In genomic region chr17:78315355-78316114, GRCh38 we compare ENCODE assay signal across 8 cellular contexts. TPM values are rescaled to one million over a fixed set of nuclear protein-coding genes. Genes with fewer than 3 reads are reported as not detected.
DNase-seq lines count a peak whose midpoint lies in the region; ATAC-seq and TF ChIP-seq lines count a peak whose summit lies in the region.

No MANE protein-coding gene starts in this region.

- H3K4me1 ChIP-seq in HUES64 (ENCODE audit: insufficient read depth, low read length) (peaks cover 34% of the 10 kb centered on the region), esophagus (ENCODE audit: control insufficient read depth in 2 of 2, insufficient read depth in 2 of 2, low read length in 1 of 2) (peaks cover 14 to 32% of the 10 kb centered on the region in 2 donors), thymus (ENCODE audit: control insufficient read depth, insufficient read depth, low read length) (peaks cover 18% of the 10 kb centered on the region)

- peak; percentile 83 for DNase-seq in AG10803 (ENCODE audit: low read depth)
- DNase-seq in activated CD8-positive, alpha-beta memory T cell treated with anti-CD3 and anti-CD28 coated beads, Interleukin-2, amount 50 U/mL, for 24 hours (ENCODE audit: extremely low read depth): peak; percentile 15
- no peak for DNase-seq in nephron progenitor cell
- no peak for DNase-seq in inferior parietal cortex (ENCODE audit: extremely low spot score)

- no peaks in the 10 kb centered on the region for H3K9me3 Mint-ChIP-seq in nephron progenitor cell

- H3K9me3 ChIP-seq in HUES64 (ENCODE audit: insufficient read depth, low read depth, low read length) (no peaks in the 10 kb centered on the region), esophagus (ENCODE audit: control insufficient read depth in 2 of 2, insufficient read depth in 1 of 2, low read depth in 1 of 2, low read length in 1 of 2) (no peaks in the 10 kb centered on the region), thymus (ENCODE audit: control insufficient read depth) (no peaks in the 10 kb centered on the region)

- TF ChIP-seq CTCF in AG10803 (conservative IDR thresholded peaks at IDR 0.05; ENCODE audit: low read length): peak; percentile 12; the same call in 1 of the 2 replicates
- no peak for TF ChIP-seq CTCF in nephron progenitor cell (IDR thresholded peaks at IDR 0.05)

- no peaks in the 10 kb centered on the region for H3K36me3 Mint-ChIP-seq in nephron progenitor cell (ENCODE audit: low read depth)

- no peak for ATAC-seq in GM21619 (IDR thresholded peaks at IDR 0.05; ENCODE audit: unreplicated experiment)

- peaks cover 4% of the 10 kb centered on the region; the same call in 1 of the 2 replicates for H3K27me3 ChIP-seq in HUES64 (ENCODE audit: insufficient read depth, low read length)
- no peaks in the 10 kb centered on the region for H3K27me3 ChIP-seq in esophagus (ENCODE audit: control insufficient read depth in 1 of 2, insufficient read depth in 2 of 2, low read length in 2 of 2)
- peaks cover 11% of the 10 kb centered on the region for H3K27me3 ChIP-seq in thymus (ENCODE audit: control insufficient read depth, insufficient read depth)

- WGBS in HUES64: 14% methylated on average over 12 of the region's 12 CpGs
- WGBS in esophagus, 2 donors: 6 to 21% methylated on average over 12 of the region's 12 CpGs
- 31% methylated on average over 12 of the region's 12 CpGs for WGBS in thymus

- H3K27ac ChIP-seq in HUES64 (ENCODE audit: low read depth, low read length): peak overlapping the region; percentile 77
- peak overlapping the region; percentile 83 to 92 for H3K27ac ChIP-seq in esophagus (ENCODE audit: low read depth in 2 of 2, low read length in 1 of 2)
- H3K27ac ChIP-seq in thymus (ENCODE audit: low read depth): peak overlapping the region; percentile 80

- H3K4me3 Mint-ChIP-seq in nephron progenitor cell: peak overlapping the region; percentile 62

- H3K4me3 ChIP-seq in AG10803 (ENCODE audit: low read length) (peak overlapping the region; percentile 47), HUES64 (ENCODE audit: low read length) (peak overlapping the region; percentile 20; the same call in 1 of the 2 replicates), esophagus (ENCODE audit: low read depth in 1 of 2, low read length in 2 of 2) (no peak overlapping the region), thymus (ENCODE audit: low read length) (no peak overlapping the region)

- H3K36me3 ChIP-seq in HUES64 (ENCODE audit: insufficient read depth, low read length): no peaks in the 10 kb centered on the region
- no peaks in the 10 kb centered on the region for H3K36me3 ChIP-seq in esophagus (ENCODE audit: control insufficient read depth in 2 of 2, insufficient read depth in 2 of 2, low read length in 1 of 2)
- no peaks in the 10 kb centered on the region for H3K36me3 ChIP-seq in thymus (ENCODE audit: control insufficient read depth, insufficient read depth)

- no peak overlapping the region for H3K27ac Mint-ChIP-seq in nephron progenitor cell

- peak overlapping the region; percentile 64 for H3K9ac ChIP-seq in HUES64 (ENCODE audit: low read depth, low read length)

- peaks cover 51% of the 10 kb centered on the region for H3K4me1 Mint-ChIP-seq in nephron progenitor cell

- H3K27me3 Mint-ChIP-seq in nephron progenitor cell (ENCODE audit: low read depth, poor library complexity): peaks cover 34% of the 10 kb centered on the region

RNA-seq across cellular contexts. Expression of gene SOCS3, which starts 44.3 kb away (rescaled TPM):
- 11.4 TPM for polyA plus RNA-seq in HUES64 (2013, experiment 1 of 2)
- 12.7 TPM for polyA plus RNA-seq in HUES64 (2013, experiment 2 of 2)
- polyA plus RNA-seq in esophagus (10 to 100 TPM in 1 of 2 donors, 1 to 10 TPM in 1; 6.6 to 20.1 TPM), thymus (126 TPM)

Comparison
In these comparisons a context has a peak if more than half of its experiments do, and no peak if none do; other contexts are left out.
1. DNase-seq: peak in AG10803 (single experiment) and activated CD8-positive, alpha-beta memory T cell treated with anti-CD3 and anti-CD28 coated beads, Interleukin-2, amount 50 U/mL, for 24 hours (single experiment); none in nephron progenitor cell (single experiment) and inferior parietal cortex (single experiment).
2. H3K4me3 ChIP-seq: peak in AG10803 (single experiment) and HUES64 (single experiment); none in esophagus (0 of 2) and thymus (single experiment).
3. Peak in every context shown above with its lines, with median percentiles within 50 percentile points of each other: H3K27ac ChIP-seq.